ENCODE assay signal across 7 cellular contexts in the genomic region with DNA sequence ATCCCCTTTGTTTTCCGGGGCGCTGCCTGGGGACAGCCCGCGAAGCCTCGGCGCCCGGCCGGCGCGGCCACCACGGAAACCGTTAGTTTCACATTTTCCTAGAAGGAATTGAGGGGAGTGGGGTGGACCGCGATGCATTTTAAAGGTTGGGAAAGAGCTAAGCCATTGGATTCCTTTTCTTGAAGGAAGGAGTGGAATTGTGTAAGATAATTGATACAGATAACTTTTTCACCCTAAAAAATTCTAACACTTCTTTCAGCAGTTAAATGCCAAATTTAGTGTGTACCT.
DNase-seq lines count a peak whose midpoint lies in the region; TF ChIP-seq lines count a peak whose summit lies in the region.

No MANE protein-coding gene starts in this region.

- H3K4me3 Mint-ChIP-seq in activated naive CD8-positive, alpha-beta T cell: peak overlapping the region; percentile 97
- H3K4me3 Mint-ChIP-seq in immature natural killer cell: peak overlapping the region; percentile 83 to 96 (median 88)

- H3K4me3 ChIP-seq in HUES64 (ENCODE audit: low read length) (peak overlapping the region; percentile 71), stomach (peak overlapping the region; percentile 62 to 83 (median 72))

- H3K27ac ChIP-seq in HUES64 (ENCODE audit: low read depth, low read length) (peak overlapping the region; percentile 100), stomach (peak overlapping the region; percentile 95 to 100 (median 99))

- peak overlapping the region; percentile 96 for H3K27ac Mint-ChIP-seq in activated naive CD8-positive, alpha-beta T cell
- H3K27ac Mint-ChIP-seq in immature natural killer cell: peak overlapping the region; percentile 93 to 99 (median 95)

- DNase-seq in immature natural killer cell (no peak), stomach (no peak), cerebellum (ENCODE audit: low spot score) (no peak), NOMO-1 (lab: John Stamatoyannopoulos, UW; ENCODE audit: unreplicated experiment in 2 of 2) (no peak), medulla oblongata (ENCODE audit: extremely low spot score) (no peak)

- H3K9me3 ChIP-seq in HUES64 (ENCODE audit: insufficient read depth, low read depth, low read length): no peaks in the 10 kb centered on the region
- H3K9me3 ChIP-seq in stomach: no peaks in the 10 kb centered on the region

- H3K36me3 Mint-ChIP-seq in activated naive CD8-positive, alpha-beta T cell: peaks cover 2% of the 10 kb centered on the region
- H3K36me3 Mint-ChIP-seq in immature natural killer cell: no peaks in the 10 kb centered on the region

- H3K36me3 ChIP-seq in HUES64 (ENCODE audit: insufficient read depth, low read length) (no peaks in the 10 kb centered on the region), stomach (no peaks in the 10 kb centered on the region)

- no peaks in the 10 kb centered on the region for H3K9me3 Mint-ChIP-seq in activated naive CD8-positive, alpha-beta T cell (ENCODE audit: low read depth)
- H3K9me3 Mint-ChIP-seq in immature natural killer cell: no peaks in the 10 kb centered on the region

- no peaks in the 10 kb centered on the region for H3K27me3 ChIP-seq in HUES64 (ENCODE audit: insufficient read depth, low read length)
- H3K27me3 ChIP-seq in stomach: no peaks in the 10 kb centered on the region

- intact Hi-C loops in stomach (cut with DNase I; ENCODE audit: low total_unique reads): no loop called here

- peak overlapping the region; percentile 97 for H3K9ac ChIP-seq in HUES64 (ENCODE audit: low read depth, low read length)

- peaks cover 42% of the 10 kb centered on the region for H3K4me1 Mint-ChIP-seq in activated naive CD8-positive, alpha-beta T cell (ENCODE audit: low read depth)
- H3K4me1 Mint-ChIP-seq in immature natural killer cell: peaks cover 44 to 55% of the 10 kb centered on the region in 2 donors

- TF ChIP-seq EP300 in stomach (IDR thresholded peaks at IDR 0.05): no peak

- TF ChIP-seq CTCF in stomach (IDR thresholded peaks at IDR 0.05): no peak

- no peak for TF ChIP-seq POLR2A in stomach (IDR thresholded peaks at IDR 0.05)

- no peaks in the 10 kb centered on the region for H3K27me3 Mint-ChIP-seq in activated naive CD8-positive, alpha-beta T cell
- peaks cover 7 to 25% (median 22%) of the 10 kb centered on the region in 3 donors for H3K27me3 Mint-ChIP-seq in immature natural killer cell (ENCODE audit: low read depth in 3 of 3)

- H3K4me1 ChIP-seq in HUES64 (ENCODE audit: insufficient read depth, low read length): peaks cover 31% of the 10 kb centered on the region
- peaks cover 11 to 41% (median 26%) of the 10 kb centered on the region in 4 donors for H3K4me1 ChIP-seq in stomach

- WGBS in HUES64: 1% methylated on average over 14 of the region's 14 CpGs
- 0 to 1% (median 0%) methylated on average over 14 of the region's 14 CpGs for WGBS in stomach, 5 donors
